9 cellular contexts compared by ENCODE assay signal in the genomic region with DNA sequence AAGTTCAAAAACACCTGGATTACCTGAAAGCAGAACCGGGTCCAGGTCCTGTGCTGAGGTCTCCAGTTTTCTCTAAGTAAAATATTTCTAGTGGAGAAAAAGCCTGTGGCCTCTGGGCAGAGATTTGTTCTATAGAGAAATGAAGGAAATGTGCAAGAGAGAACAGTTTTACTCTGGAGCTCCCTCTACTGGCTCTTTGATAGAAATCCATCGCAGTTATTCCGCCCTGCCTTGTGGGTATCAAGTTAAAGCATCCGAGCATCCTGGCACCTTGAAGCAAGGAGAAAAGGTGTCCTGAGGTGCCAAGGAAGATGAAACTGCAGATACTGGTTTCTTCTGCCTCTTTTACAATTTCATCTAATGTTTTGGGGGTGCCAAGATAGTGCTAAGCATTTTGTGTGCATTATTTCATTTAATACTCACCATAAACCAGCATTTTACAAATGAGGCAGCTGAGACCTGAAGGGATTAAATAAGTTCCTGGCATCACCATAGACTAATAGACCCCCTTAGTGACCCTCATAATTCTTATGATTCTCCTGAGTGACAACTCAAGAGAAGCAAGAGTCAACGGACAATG.
DNase-seq lines count a peak whose midpoint lies in the region; ATAC-seq and TF ChIP-seq lines count a peak whose summit lies in the region.
"Had no signal": no experiment of that assay in that cellular context is flagged by ENCODE, and none has a peak within 500 bp of the region (broad histone marks: within the 10 kb centered on the region; RNA-seq: fewer than 3 reads in every experiment).

No MANE protein-coding gene starts in this region.

- H3K36me3 ChIP-seq in uterus = no peaks in the 10 kb centered on the region

- H3K27me3 Mint-ChIP-seq in activated CD8-positive, alpha-beta T cell treated with anti-CD3 and anti-CD28 coated beads, Interleukin-2, amount 10 ng/mL, durations not matched to agents 7 days and 5 days (ENCODE audit: low read depth) = peaks cover 31% of the 10 kb centered on the region

- POLR2A ChIA-PET in activated CD8-positive, alpha-beta T cell treated with anti-CD3 and anti-CD28 coated beads, Interleukin-2, amount 10 ng/mL, durations not matched to agents 7 days and 5 days (lab: Charles Lee) = no interaction called here

- TF ChIP-seq CTCF in HFF-Myc (IDR thresholded peaks at IDR 0.05; ENCODE audit: low read depth, low read length, missing control alignments) = peak; percentile 74
- peak; percentile 35 to 52 (median 46) for TF ChIP-seq CTCF in uterus (IDR thresholded peaks at IDR 0.05)

- H3K36me3 Mint-ChIP-seq in activated CD8-positive, alpha-beta T cell treated with anti-CD3 and anti-CD28 coated beads, Interleukin-2, amount 10 ng/mL, durations not matched to agents 7 days and 5 days (ENCODE audit: low read depth) = no peaks in the 10 kb centered on the region

- H3K4me1 Mint-ChIP-seq in activated CD8-positive, alpha-beta T cell treated with anti-CD3 and anti-CD28 coated beads, Interleukin-2, amount 10 ng/mL, durations not matched to agents 7 days and 5 days (ENCODE audit: low read depth) = no peaks in the 10 kb centered on the region

- peak; percentile 38 for DNase-seq in ELF-1 (ENCODE audit: low read depth, low spot score)
- peak; percentile 42 for DNase-seq in HFF-Myc (ENCODE audit: extremely low read depth, low read depth)
- DNase-seq in NCI-H2081 (lab: John Stamatoyannopoulos, UW) = peak; percentile 58
- peak; percentile 32 for DNase-seq in activated CD8-positive, alpha-beta T cell treated with anti-CD3 and anti-CD28 coated beads, Interleukin-2, amount 10 ng/mL, durations not matched to agents 7 days and 5 days
- peak; percentile 52 for DNase-seq in islet precursor cell
- DNase-seq in uterus = no peak

- no peak overlapping the region for H3K27ac Mint-ChIP-seq in activated CD8-positive, alpha-beta T cell treated with anti-CD3 and anti-CD28 coated beads, Interleukin-2, amount 10 ng/mL, durations not matched to agents 7 days and 5 days
- H3K27ac Mint-ChIP-seq: T-helper 1 cell treated with Interleukin-12 subunit alpha and Interleukin-12 subunit beta and Interleukin-4 antibody, amounts not matched to agents 30 μg/mL and 1 μg/mL, for 36 hours had no signal

- intact Hi-C loops in uterus (cut with DNase I; ENCODE audit: low total_unique reads) = no loop called here

- ATAC-seq in activated CD8-positive, alpha-beta T cell treated with anti-CD3 and anti-CD28 coated beads, Interleukin-2, amount 10 ng/mL, durations not matched to agents 7 days and 5 days = no peak
- ATAC-seq in GM21515 (IDR thresholded peaks at IDR 0.05; ENCODE audit: unreplicated experiment) (no peak), HG02642 (IDR thresholded peaks at IDR 0.05; ENCODE audit: poor library complexity, unreplicated experiment) (no peak)

- no peaks in the 10 kb centered on the region for H3K9me3 Mint-ChIP-seq in activated CD8-positive, alpha-beta T cell treated with anti-CD3 and anti-CD28 coated beads, Interleukin-2, amount 10 ng/mL, durations not matched to agents 7 days and 5 days (ENCODE audit: insufficient read depth)
- H3K9me3 Mint-ChIP-seq: T-helper 1 cell treated with Interleukin-12 subunit alpha and Interleukin-12 subunit beta and Interleukin-4 antibody, amounts not matched to agents 30 μg/mL and 1 μg/mL, for 36 hours had no signal

- CTCF ChIA-PET in activated CD8-positive, alpha-beta T cell treated with anti-CD3 and anti-CD28 coated beads, Interleukin-2, amount 10 ng/mL, durations not matched to agents 7 days and 5 days (lab: Charles Lee) = interaction anchor here (0.8 to 2.2 kb wide), 11 partner anchors 10 to 284 kb away, joined by 3 to 11 read pairs (median 3); partner anchors contain the start of gene API5

- H3K4me3 ChIP-seq in HFF-Myc (replicated peaks; ENCODE audit: low read depth, low read length) = no peak overlapping the region
- no peak overlapping the region for H3K4me3 ChIP-seq in uterus

- H3K27ac ChIP-seq in uterus = no peak overlapping the region

- no peak overlapping the region for H3K4me3 Mint-ChIP-seq in activated CD8-positive, alpha-beta T cell treated with anti-CD3 and anti-CD28 coated beads, Interleukin-2, amount 10 ng/mL, durations not matched to agents 7 days and 5 days
- H3K4me3 Mint-ChIP-seq: T-helper 1 cell treated with Interleukin-12 subunit alpha and Interleukin-12 subunit beta and Interleukin-4 antibody, amounts not matched to agents 30 μg/mL and 1 μg/mL, for 36 hours had no signal

- H3K9me3 ChIP-seq in uterus = no peaks in the 10 kb centered on the region

- no peak for TF ChIP-seq POLR2A in uterus (IDR thresholded peaks at IDR 0.05)

- peaks cover 0 to 10% of the 10 kb centered on the region in 2 donors for H3K27me3 ChIP-seq in uterus

- no peaks in the 10 kb centered on the region for H3K4me1 ChIP-seq in uterus

Comparison
In these comparisons a context has a peak if more than half of its experiments do, and no peak if none do; other contexts are left out.
1. DNase-seq: peak in ELF-1 (single experiment), HFF-Myc (single experiment), NCI-H2081 (2 of 2), activated CD8-positive, alpha-beta T cell treated with anti-CD3 and anti-CD28 coated beads, Interleukin-2, amount 10 ng/mL, durations not matched to agents 7 days and 5 days (single experiment) and islet precursor cell (single experiment); none in uterus (0 of 2).